In genomic region chr14:90438841-90439240, GRCh38 we compare ENCODE assay signal across 2 cellular contexts.
TF ChIP-seq lines count a peak whose summit lies in the region.

No MANE protein-coding gene starts in this region.

TF ChIP-seq in GM23338, 12 proteins besides CTCF, POLR2A, EP300 and RAD21:
- TF ChIP-seq POLR2AphosphoS5 (IDR thresholded peaks at IDR 0.05; ENCODE audit: low read depth): no peak
- TF ChIP-seq EZH2phosphoT487 (IDR thresholded peaks at IDR 0.05; ENCODE audit: unreplicated experiment): no peak
- no peak for TF ChIP-seq CREB1 (CRISPR knock-in tag; IDR thresholded peaks at IDR 0.05; ENCODE audit: low read depth)
- TF ChIP-seq JUNB (IDR thresholded peaks at IDR 0.05; ENCODE audit: unreplicated experiment): no peak
- TF ChIP-seq EZH2 (IDR thresholded peaks at IDR 0.05; ENCODE audit: low read depth, unreplicated experiment): no peak
- TF ChIP-seq STAT1 (IDR thresholded peaks at IDR 0.05; ENCODE audit: unreplicated experiment): no peak
- no peak for TF ChIP-seq ETS1 (IDR thresholded peaks at IDR 0.05)
- no peak for TF ChIP-seq NANOG (IDR thresholded peaks at IDR 0.05; ENCODE audit: borderline replicate concordance)
- TF ChIP-seq REST (IDR thresholded peaks at IDR 0.05; ENCODE audit: unreplicated experiment): no peak
- TF ChIP-seq ZNF114 (CRISPR knock-in tag; IDR thresholded peaks at IDR 0.05): no peak

TF ChIP-seq in H1, 55 proteins besides CTCF, POLR2A, EP300 and RAD21:
- TF ChIP-seq SP4 (IDR thresholded peaks at IDR 0.05; ENCODE audit: low read length) (no peak), POLR2AphosphoS5 (IDR thresholded peaks at IDR 0.05; ENCODE audit: low read depth, low read length) (no peak), TCF12 (IDR thresholded peaks at IDR 0.05; ENCODE audit: low read depth, low read length) (no peak), JUN (IDR thresholded peaks at IDR 0.05; ENCODE audit: low read depth, low read length) (no peak), EZH2 (IDR thresholded peaks at IDR 0.05; ENCODE audit: low read depth, low read length, severe bottlenecking) (no peak), SP1 (IDR thresholded peaks at IDR 0.05; ENCODE audit: low read depth, low read length) (no peak), SP2 (IDR thresholded peaks at IDR 0.05; ENCODE audit: low read length) (no peak), CREB1 (IDR thresholded peaks at IDR 0.05) (no peak), CHD7 (IDR thresholded peaks at IDR 0.05; ENCODE audit: insufficient replicate concordance, low read length) (no peak), MAFK (IDR thresholded peaks at IDR 0.05; ENCODE audit: low read depth, low read length) (no peak), ZNF274 (IDR thresholded peaks at IDR 0.05; ENCODE audit: borderline replicate concordance, extremely low read depth, low read length) (no peak), RNF2 (IDR thresholded peaks at IDR 0.05; ENCODE audit: borderline replicate concordance, low read depth, low read length, missing control alignments, poor library complexity, severe bottlenecking) (no peak), CBX5 (IDR thresholded peaks at IDR 0.05; ENCODE audit: low read depth, low read length) (no peak), YY1 (IDR thresholded peaks at IDR 0.05; ENCODE audit: low read depth, low read length) (no peak), SRF (IDR thresholded peaks at IDR 0.05; ENCODE audit: low read depth, low read length) (no peak), CEBPB (IDR thresholded peaks at IDR 0.05; ENCODE audit: low read depth, low read length) (no peak), SAP30 (IDR thresholded peaks at IDR 0.05; ENCODE audit: insufficient read depth, insufficient replicate concordance, low read length) (no peak), KDM5A (IDR thresholded peaks at IDR 0.05; ENCODE audit: low read length) (no peak), SUZ12 (IDR thresholded peaks at IDR 0.05; ENCODE audit: low read length) (no peak), NRF1 (IDR thresholded peaks at IDR 0.05; ENCODE audit: low read depth, low read length) (no peak)
